Comparison of ENCODE assay signal across 16 cellular contexts in genomic region chr11:68762481-68762880, GRCh38.
"Had no signal": no experiment of that assay in that cellular context is flagged by ENCODE, and none has a peak within 500 bp of the region (broad histone marks: within the 10 kb centered on the region; RNA-seq: fewer than 3 reads in every experiment).

No MANE protein-coding gene starts in this region.

- H3K4me1 ChIP-seq: esophagus squamous epithelium, gastroesophageal sphincter, upper lobe of left lung, uterus had no signal

- H3K4me2 ChIP-seq: smooth muscle cell had no signal

- H3K9me3 ChIP-seq: esophagus squamous epithelium, gastroesophageal sphincter, mucosa of descending colon, ovary, upper lobe of left lung, uterus had no signal

- H3K27me3 ChIP-seq: esophagus squamous epithelium, gastroesophageal sphincter, ovary, upper lobe of left lung, uterus had no signal

- ATAC-seq: effector memory CD8-positive, alpha-beta T cell; gastroesophageal sphincter; naive thymus-derived CD8-positive, alpha-beta T cell had no signal

- H3K9me3 Mint-ChIP-seq: effector memory CD8-positive, alpha-beta T cell; naive thymus-derived CD8-positive, alpha-beta T cell; neural crest cell had no signal

- H3K27ac ChIP-seq: esophagus squamous epithelium, gastroesophageal sphincter, ovary, upper lobe of left lung, uterus had no signal

- DNase-seq: effector memory CD8-positive, alpha-beta T cell; esophagus squamous epithelium; foreskin fibroblast; glutamatergic neuron; naive thymus-derived CD8-positive, alpha-beta T cell; nucleus accumbens; ovary; right cardiac atrium; stimulated activated CD4-positive, alpha-beta T cell treated with anti-CD3 and anti-CD28 coated beads, Interleukin-2, amount 100 ng/mL, for 48 hours; stimulated activated naive CD4-positive, alpha-beta T cell treated with Interleukin-2 at 50 U/mL for 16 hours; uterus had no signal

- H3K4me3 ChIP-seq: esophagus squamous epithelium, gastroesophageal sphincter, mucosa of descending colon, ovary, smooth muscle cell, upper lobe of left lung, uterus had no signal

- H3K36me3 ChIP-seq: ovary, uterus had no signal

- H3K27me3 Mint-ChIP-seq: effector memory CD8-positive, alpha-beta T cell; naive thymus-derived CD8-positive, alpha-beta T cell had no signal

- H3K4me3 Mint-ChIP-seq: effector memory CD8-positive, alpha-beta T cell; naive thymus-derived CD8-positive, alpha-beta T cell; neural crest cell had no signal
